In genomic region chr10:96600337-96600736, GRCh38 we compare ENCODE assay signal across 14 cellular contexts. TPM values are rescaled to one million over a fixed set of nuclear protein-coding genes. Genes with fewer than 3 reads are reported as not detected.
DNase-seq lines count a peak whose midpoint lies in the region; ATAC-seq and TF ChIP-seq lines count a peak whose summit lies in the region.
"Had no signal": no experiment of that assay in that cellular context is flagged by ENCODE, and none has a peak within 500 bp of the region (broad histone marks: within the 10 kb centered on the region; RNA-seq: fewer than 3 reads in every experiment).

No MANE protein-coding gene starts in this region.

- H3K9ac ChIP-seq in BLaER1: peak overlapping the region; percentile 40
- H3K9ac ChIP-seq: GM23248 had no signal

- H3K27ac ChIP-seq in BLaER1 (peak overlapping the region; percentile 77), prostate gland (no peak overlapping the region)
- H3K27ac ChIP-seq: C4-2B, GM23248 had no signal

- peaks cover 42% of the 10 kb centered on the region for H3K9me3 ChIP-seq in BLaER1
- no peaks in the 10 kb centered on the region for H3K9me3 ChIP-seq in prostate gland
- H3K9me3 ChIP-seq: Caco-2 had no signal

- peak overlapping the region; percentile 87 for H3K4me2 ChIP-seq in BLaER1

- 51% methylated on average over 4 of the region's 4 CpGs for WGBS in prostate gland

- peaks cover 93% of the 10 kb centered on the region for H3K36me3 ChIP-seq in BLaER1
- H3K36me3 ChIP-seq in prostate gland: no peaks in the 10 kb centered on the region
- H3K36me3 ChIP-seq: HAP-1 had no signal

- no peak for TF ChIP-seq POLR2A in prostate gland (IDR thresholded peaks at IDR 0.05)

- intact Hi-C loops in left colon (cut with DNase I, micrococcal nuclease): no loop called here
- intact Hi-C loops in prostate gland (cut with DNase I): no loop called here

- H3K27me3 ChIP-seq in BLaER1 (no peaks in the 10 kb centered on the region), prostate gland (replicated peaks; ENCODE audit: insufficient read depth) (no peaks in the 10 kb centered on the region)

- TF ChIP-seq CTCF in prostate gland (IDR thresholded peaks at IDR 0.05) (no peak), GM20000 (IDR thresholded peaks at IDR 0.05; ENCODE audit: extremely low read depth, missing control alignments) (no peak)

- ATAC-seq in left colon (peak; percentile 78), HG02623 (IDR thresholded peaks at IDR 0.05; ENCODE audit: unreplicated experiment) (no peak), GM21825 (IDR thresholded peaks at IDR 0.05; ENCODE audit: unreplicated experiment) (no peak)

- H3K4me3 ChIP-seq in BLaER1: peak overlapping the region; percentile 19; the same call in 1 of the 2 replicates
- H3K4me3 ChIP-seq in prostate gland: no peak overlapping the region
- H3K4me3 ChIP-seq: GM23248, HAP-1 had no signal

- peak; percentile 73 to 79 for DNase-seq in left colon
- peak; percentile 20 for DNase-seq in prostate gland (ENCODE audit: low spot score)
- no peak for DNase-seq in stimulated activated CD4-positive, alpha-beta T cell treated with anti-CD3 and anti-CD28 coated beads, Interleukin-15, amount 100 ng/mL, for 24 hours
- DNase-seq in GM20000 (ENCODE audit: low spot score): no peak
- DNase-seq: 8988T; Caco-2; CD4-positive, alpha-beta T cell; GDM1; GM23248 had no signal

- H3K4me1 ChIP-seq in BLaER1: peaks cover 79% of the 10 kb centered on the region
- no peaks in the 10 kb centered on the region for H3K4me1 ChIP-seq in prostate gland (replicated peaks)
- H3K4me1 ChIP-seq: HAP-1 had no signal

- H4K20me1 ChIP-seq in BLaER1: no peaks in the 10 kb centered on the region

RNA-seq across cellular contexts. Expression of gene TM9SF3, which starts 13.5 kb away (rescaled TPM):
- total RNA-seq in left colon: 100 to 1,000 TPM; 259 to 271 TPM
- total RNA-seq in prostate gland: 100 to 1,000 TPM in 1 of 2 donors, 10 to 100 TPM in 1; 74.1 to 165 TPM

Comparison
In these comparisons a context has a peak if more than half of its experiments do, and no peak if none do; other contexts are left out.
1. DNase-seq: peak in left colon (2 of 2) and prostate gland (single experiment); none in stimulated activated CD4-positive, alpha-beta T cell treated with anti-CD3 and anti-CD28 coated beads, Interleukin-15, amount 100 ng/mL, for 24 hours (single experiment) and GM20000 (single experiment).